ENCODE assay signal across 8 cellular contexts in genomic region chr19:13012690-13013608, GRCh38. TPM values are rescaled to one million over a fixed set of nuclear protein-coding genes. Genes with fewer than 3 reads are reported as not detected.
A peak's percentile ranks its signal among the peaks of the same experiment; 100 is the strongest.
DNase-seq lines count a peak whose midpoint lies in the region; ATAC-seq, FAIRE-seq and TF ChIP-seq lines count a peak whose summit lies in the region.

No MANE protein-coding gene starts in this region.

- DNase-seq in GM12891 (ENCODE audit: insufficient read length, low spot score), result peak; percentile 58
- DNase-seq in SJCRH30, result peak; percentile 41 to 51
- peak; percentile 42 for DNase-seq in dermis blood vessel endothelial cell
- peak; percentile 74 for DNase-seq in transverse colon
- DNase-seq in superior temporal gyrus (ENCODE audit: extremely low spot score), result no peak
- DNase-seq in NK-92 (lab: John Stamatoyannopoulos, UW; ENCODE audit: unreplicated experiment), result no peak

- H3K27me3 ChIP-seq in SJCRH30 (no peaks in the 10 kb centered on the region), mononuclear cell (ENCODE audit: insufficient read depth, low read length) (peaks cover 68% of the 10 kb centered on the region), transverse colon (peaks cover 18% of the 10 kb centered on the region)

- TF ChIP-seq POLR2A in GM12891 (IDR thresholded peaks at IDR 0.05; ENCODE audit: low read depth, low read length) (no peak), transverse colon (IDR thresholded peaks at IDR 0.05) (no peak)

- FAIRE-seq in GM12891 (lab: Jason Lieb, UNC), result peak; percentile 50

- peaks cover 16% of the 10 kb centered on the region for H3K4me1 ChIP-seq in SJCRH30
- H3K4me1 ChIP-seq in mononuclear cell (ENCODE audit: insufficient read depth, low read length), result peaks cover 28% of the 10 kb centered on the region
- H3K4me1 ChIP-seq in transverse colon, result peaks cover 40 to 93% (median 81%) of the 10 kb centered on the region in 4 donors

- no peak for ATAC-seq in GM21423 (IDR thresholded peaks at IDR 0.05; ENCODE audit: unreplicated experiment)

- H3K9me3 ChIP-seq in SJCRH30 (replicated peaks) (no peaks in the 10 kb centered on the region), mononuclear cell (ENCODE audit: low read depth, low read length) (no peaks in the 10 kb centered on the region), transverse colon (no peaks in the 10 kb centered on the region)

- H3K36me3 ChIP-seq in SJCRH30, result no peaks in the 10 kb centered on the region
- no peaks in the 10 kb centered on the region for H3K36me3 ChIP-seq in transverse colon

- TF ChIP-seq CTCF in transverse colon (IDR thresholded peaks at IDR 0.05), result no peak

- in situ Hi-C loops in transverse colon (cut with MboI; ENCODE audit: low pct_ligation_motif_present in 1 of 4, low pct_unique_long_range_greater_than_20kb in 1 of 4, low sequenced_read_pairs in 3 of 4), result no loop called here

- H3K4me3 ChIP-seq in SJCRH30 (peak overlapping the region; percentile 19; the same call in 1 of the 2 replicates), mononuclear cell (ENCODE audit: low read length) (peak overlapping the region; percentile 23), transverse colon (peak overlapping the region in 3 of 4 donors; percentile 4 to 44 (median 14))

- TF ChIP-seq EP300 in transverse colon (IDR thresholded peaks at IDR 0.05; ENCODE audit: low read depth), result no peak

- intact Hi-C loops in transverse colon (cut with DNase I; ENCODE audit: low total_unique reads), result loop anchor here (10.0 kb wide), 1 partner anchor 52 kb away; no protein-coding TSS in a partner anchor

- peak overlapping the region; percentile 52 for H3K27ac ChIP-seq in SJCRH30
- H3K27ac ChIP-seq in transverse colon, result peak overlapping the region; percentile 87 to 91 (median 90)

- WGBS in transverse colon (ENCODE audit: low coverage in 1 of 2), 2 donors, result 32% methylated on average over 52 of the region's 52 CpGs; no CpG with 5 or more reads in 1 of the 2 donors

TF ChIP-seq in GM12891, 5 proteins besides CTCF, POLR2A, EP300 and RAD21:
- TF ChIP-seq TAF1 (IDR thresholded peaks at IDR 0.05; ENCODE audit: low read depth, low read length), result no peak
- TF ChIP-seq PAX5 (IDR thresholded peaks at IDR 0.05; ENCODE audit: insufficient read depth, low read length, severe bottlenecking), result no peak
- no peak for TF ChIP-seq POLR2AphosphoS5 (IDR thresholded peaks at IDR 0.05; ENCODE audit: low read depth, low read length)
- no peak for TF ChIP-seq SPI1 (IDR thresholded peaks at IDR 0.05; ENCODE audit: low read depth, low read length)
- TF ChIP-seq POU2F2 (IDR thresholded peaks at IDR 0.05; ENCODE audit: low read depth, low read length), result no peak

RNA-seq across cellular contexts. Expression of gene NFIX, which starts 17.7 kb away (rescaled TPM):
- 0.30 TPM for polyA plus RNA-seq in GM12891 (2012; ENCODE audit: low read depth, missing spikeins)
- total RNA-seq in SJCRH30 (2014; rRNA removed; shearing (Covaris generic)), result 20.2 and 22.4 TPM in 2 replicates
- total RNA-seq in dermis blood vessel endothelial cell (12.6 and 23.7 TPM in 2 replicates), mononuclear cell (1.9 TPM), transverse colon (10 to 100 TPM; 25.4 to 53.1 (median 29.3) TPM)

RNA-seq across cellular contexts. Expression of gene DAND5, which starts 43.6 kb away (rescaled TPM):
- not detected for polyA plus RNA-seq in GM12891 (2012; ENCODE audit: low read depth, missing spikeins)
- not detected in 2 replicates for total RNA-seq in SJCRH30 (2014; rRNA removed; shearing (Covaris generic))
- total RNA-seq in dermis blood vessel endothelial cell (0.09 and 0.17 TPM in 2 replicates), mononuclear cell (not detected), transverse colon (under 1 TPM in 2 of 4 donors, not detected in 2; 0.27 to 0.32 TPM)

RNA-seq across cellular contexts. Expression of gene GADD45GIP1, which starts 55.9 kb away (rescaled TPM):
- 38.0 TPM for polyA plus RNA-seq in GM12891 (2012; ENCODE audit: low read depth, missing spikeins)
- 59.9 and 71.5 TPM in 2 replicates for total RNA-seq in SJCRH30 (2014; rRNA removed; shearing (Covaris generic))
- total RNA-seq in dermis blood vessel endothelial cell (19.5 and 20.6 TPM in 2 replicates), mononuclear cell (5.2 TPM), transverse colon (10 to 100 TPM; 28.6 to 55.0 (median 33.6) TPM)

Comparison
In these comparisons a context has a peak if more than half of its experiments do, and no peak if none do; other contexts are left out.
1. DNase-seq: peak in GM12891 (single experiment), SJCRH30 (2 of 2), dermis blood vessel endothelial cell (single experiment) and transverse colon (single experiment); none in superior temporal gyrus (single experiment) and NK-92 (single experiment).
2. Peak in every context shown above with its lines, with median percentiles within 50 percentile points of each other: H3K4me3 ChIP-seq.